In the genomic region with DNA sequence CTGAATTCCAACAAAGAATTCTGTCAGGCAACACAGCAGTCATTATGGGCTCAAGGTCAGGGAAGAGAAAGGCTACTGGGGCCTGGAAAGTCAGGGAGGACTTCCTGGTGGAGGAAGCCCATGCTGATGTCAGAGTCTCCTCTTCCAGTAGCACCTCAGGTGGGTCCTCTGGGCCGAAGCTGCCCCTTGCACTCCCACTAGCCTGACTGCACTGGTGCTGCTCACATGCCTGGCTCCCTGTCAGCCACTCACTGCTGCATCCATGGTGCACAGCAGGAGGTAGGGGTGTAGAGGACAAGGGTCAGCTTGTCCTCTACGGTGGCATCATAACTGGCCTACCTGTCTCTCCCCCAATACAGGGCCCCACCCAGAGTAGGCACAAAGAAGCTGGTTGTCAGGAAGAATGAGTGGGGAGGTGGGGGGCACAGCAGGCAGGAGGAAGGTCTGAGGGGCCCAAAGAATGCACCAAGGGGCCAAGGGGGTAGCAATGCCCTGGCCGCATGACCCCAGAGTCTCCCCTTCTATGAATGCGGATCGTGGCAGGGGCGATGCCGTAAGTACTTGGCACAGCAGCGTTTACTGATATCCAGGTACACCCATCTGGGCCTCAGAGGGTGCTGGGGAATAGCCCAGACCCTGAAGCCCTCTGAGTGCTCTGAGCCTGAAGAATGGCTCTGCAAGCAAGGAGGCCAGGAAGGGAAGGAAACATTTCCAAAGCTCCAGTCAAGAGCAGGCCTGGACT, we compare ENCODE assay signal across 2 cellular contexts.
TF ChIP-seq lines count a peak whose summit lies in the region.

No MANE protein-coding gene starts in this region.

TF ChIP-seq in A549, 52 proteins besides CTCF, POLR2A, EP300 and RAD21 (continued from another document):
- TF ChIP-seq ZSCAN20 (CRISPR knock-in tag; IDR thresholded peaks at IDR 0.05) (no peak), POLR2AphosphoS2 (conservative IDR thresholded peaks at IDR 0.05; ENCODE audit: low read length) (no peak), ZFP36 (IDR thresholded peaks at IDR 0.05; ENCODE audit: borderline replicate concordance, partially characterized antibody) (peak; percentile 23), FOSB (CRISPR knock-in tag; IDR thresholded peaks at IDR 0.05) (no peak)

TF ChIP-seq in IMR-90, 13 proteins besides CTCF, POLR2A, EP300 and RAD21 (continued from another document):
- TF ChIP-seq, protein P1, sequence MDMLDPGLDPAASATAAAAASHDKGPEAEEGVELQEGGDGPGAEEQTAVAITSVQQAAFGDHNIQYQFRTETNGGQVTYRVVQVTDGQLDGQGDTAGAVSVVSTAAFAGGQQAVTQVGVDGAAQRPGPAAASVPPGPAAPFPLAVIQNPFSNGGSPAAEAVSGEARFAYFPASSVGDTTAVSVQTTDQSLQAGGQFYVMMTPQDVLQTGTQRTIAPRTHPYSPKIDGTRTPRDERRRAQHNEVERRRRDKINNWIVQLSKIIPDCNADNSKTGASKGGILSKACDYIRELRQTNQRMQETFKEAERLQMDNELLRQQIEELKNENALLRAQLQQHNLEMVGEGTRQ (IDR thresholded peaks at IDR 0.05; ENCODE audit: low read depth, low read length): no peak
- TF ChIP-seq MXI1 (IDR thresholded peaks at IDR 0.05; ENCODE audit: borderline replicate concordance, low read depth, low read length) (no peak), MAZ (IDR thresholded peaks at IDR 0.05; ENCODE audit: borderline replicate concordance, low read depth, low read length) (no peak), MAFK (IDR thresholded peaks at IDR 0.05; ENCODE audit: low read depth, low read length) (no peak), FOS (IDR thresholded peaks at IDR 0.05; ENCODE audit: low read depth, low read length) (no peak), BHLHE40 (IDR thresholded peaks at IDR 0.05; ENCODE audit: low read depth, low read length) (no peak), CHD1 (IDR thresholded peaks at IDR 0.05; ENCODE audit: low read depth, low read length) (no peak), CEBPB (IDR thresholded peaks at IDR 0.05; ENCODE audit: low read depth, low read length) (no peak), SMC3 (IDR thresholded peaks at IDR 0.05; ENCODE audit: low read depth, low read length) (no peak)
- TF ChIP-seq, protein P2, sequence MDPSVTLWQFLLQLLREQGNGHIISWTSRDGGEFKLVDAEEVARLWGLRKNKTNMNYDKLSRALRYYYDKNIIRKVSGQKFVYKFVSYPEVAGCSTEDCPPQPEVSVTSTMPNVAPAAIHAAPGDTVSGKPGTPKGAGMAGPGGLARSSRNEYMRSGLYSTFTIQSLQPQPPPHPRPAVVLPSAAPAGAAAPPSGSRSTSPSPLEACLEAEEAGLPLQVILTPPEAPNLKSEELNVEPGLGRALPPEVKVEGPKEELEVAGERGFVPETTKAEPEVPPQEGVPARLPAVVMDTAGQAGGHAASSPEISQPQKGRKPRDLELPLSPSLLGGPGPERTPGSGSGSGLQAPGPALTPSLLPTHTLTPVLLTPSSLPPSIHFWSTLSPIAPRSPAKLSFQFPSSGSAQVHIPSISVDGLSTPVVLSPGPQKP (IDR thresholded peaks at IDR 0.05; ENCODE audit: borderline replicate concordance, low read depth, low read length): no peak
TF ChIP-seq in IMR-90: peak in this region for 0.
